Comparison of ENCODE assay signal across 24 cellular contexts in the genomic region with DNA sequence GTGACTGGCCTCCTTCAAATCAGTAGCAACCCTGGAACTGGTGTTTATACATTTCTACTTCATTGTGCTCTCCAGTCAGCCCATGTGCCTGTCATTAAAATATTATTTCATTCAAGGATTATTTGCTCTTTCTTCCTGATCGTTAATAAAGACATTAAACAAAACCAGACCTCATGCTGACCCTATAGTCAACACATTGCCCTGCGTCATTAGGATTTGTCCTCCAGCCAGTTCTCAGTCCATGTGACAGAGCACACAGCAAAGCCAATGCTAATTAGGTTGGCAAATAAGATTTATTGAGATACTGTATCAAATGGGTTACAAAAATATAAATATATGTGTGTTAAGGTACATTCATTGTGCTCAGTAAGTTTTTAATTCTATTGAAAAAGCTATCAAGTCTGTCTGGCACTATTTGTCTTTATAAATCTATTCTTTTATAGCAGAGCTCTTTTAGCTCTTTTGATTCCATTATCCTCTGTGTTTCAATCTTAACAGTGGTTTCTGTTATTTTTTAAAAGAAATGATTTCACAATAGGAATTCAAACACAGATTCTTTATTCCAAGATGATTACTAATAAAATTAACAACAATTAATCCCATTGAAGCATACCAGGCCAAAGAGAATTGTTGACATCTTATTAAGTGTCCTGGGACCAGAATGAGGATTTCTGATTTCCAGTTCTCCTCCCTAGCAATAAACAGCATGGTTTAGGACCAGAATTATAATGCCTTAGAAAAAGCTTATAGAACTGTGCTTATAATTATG.
DNase-seq lines count a peak whose midpoint lies in the region; ATAC-seq and FAIRE-seq lines count a peak whose summit lies in the region.
"Had no signal": no experiment of that assay in that cellular context is flagged by ENCODE, and none has a peak within 500 bp of the region (broad histone marks: within the 10 kb centered on the region; RNA-seq: fewer than 3 reads in every experiment).

No MANE protein-coding gene starts in this region.

- H3K9me3 ChIP-seq in small intestine (ENCODE audit: control insufficient read depth, low read depth), result no peaks in the 10 kb centered on the region
- H3K9me3 ChIP-seq: A549 had no signal

- peak; percentile 12 for DNase-seq in NCI-H82 (lab: John Stamatoyannopoulos, UW)
- no peak for DNase-seq in NCI-H82 treated with DMSO at 0.1 percent for 48 hours (lab: John Stamatoyannopoulos, UW; ENCODE audit: unreplicated experiment)
- DNase-seq in small intestine, result peak; percentile 29
- no peak for DNase-seq in stimulated activated naive CD4-positive, alpha-beta T cell (lab: John Stamatoyannopoulos, UW)
- DNase-seq in left ventricle myocardium superior, result no peak
- DNase-seq: GOT3, MV-4-11, NCI-H1105 treated with DMSO at 0.1 percent for 48 hours, NCI-H1694 treated with DMSO at 0.1 percent for 48 hours, NCI-H2081 treated with DMSO at 0.1 percent for 48 hours, NCI-H2171 treated with DMSO at 0.1 percent for 48 hours, NCI-H526 treated with DMSO at 0.1 percent for 48 hours, PC-3, RPMI8226, SHP77 had no signal

- FAIRE-seq in endometrium (lab: Jason Lieb, UNC) (peak; percentile 87), islet of Langerhans (lab: Jason Lieb, UNC) (peak; percentile 55), small intestine (lab: Jason Lieb, UNC) (no peak)
- FAIRE-seq: A549, G401.6, GM18507, GM19239 had no signal

- peaks cover 0 to under 1% of the 10 kb centered on the region in 2 donors for H3K4me1 ChIP-seq in small intestine (ENCODE audit: control insufficient read depth in 2 of 2, insufficient read depth in 1 of 2, low read depth in 1 of 2, low read length in 1 of 2)
- H3K4me1 ChIP-seq: A549 had no signal

- no peaks in the 10 kb centered on the region for H3K36me3 ChIP-seq in small intestine (ENCODE audit: control insufficient read depth in 2 of 2, insufficient read depth in 2 of 2, low read length in 2 of 2)

- no peak overlapping the region for H3K4me3 ChIP-seq in small intestine (ENCODE audit: low read depth in 1 of 2, low read length in 2 of 2)
- H3K4me3 ChIP-seq: A549, SK-N-MC had no signal

- intact Hi-C loops in left ventricle myocardium superior (cut with micrococcal nuclease), result no loop called here

- H3K27ac ChIP-seq in small intestine (ENCODE audit: low read depth in 1 of 2, low read length in 1 of 2), result no peak overlapping the region
- H3K27ac ChIP-seq: A549, SK-N-MC had no signal

- 8 to 32% (median 19%) methylated on average over 2 of the region's 2 CpGs for WGBS in small intestine, 3 donors

- ATAC-seq in GM18873 (IDR thresholded peaks at IDR 0.05; ENCODE audit: low FRiP score, unreplicated experiment), result no peak
- no peak for ATAC-seq in left ventricle myocardium superior
- ATAC-seq: A549, HCT116, PC-3 had no signal

- H3K27me3 ChIP-seq in small intestine (ENCODE audit: control insufficient read depth in 2 of 2, insufficient read depth in 2 of 2, low read length in 2 of 2), result no peaks in the 10 kb centered on the region

Comparison
In these comparisons a context has a peak if more than half of its experiments do, and no peak if none do; other contexts are left out.
1. DNase-seq: peak in NCI-H82 (single experiment) and small intestine (single experiment); none in NCI-H82 treated with DMSO at 0.1 percent for 48 hours (single experiment), stimulated activated naive CD4-positive, alpha-beta T cell (0 of 6) and left ventricle myocardium superior (single experiment).